Comparison of ENCODE assay signal across 16 cellular contexts in the genomic region with DNA sequence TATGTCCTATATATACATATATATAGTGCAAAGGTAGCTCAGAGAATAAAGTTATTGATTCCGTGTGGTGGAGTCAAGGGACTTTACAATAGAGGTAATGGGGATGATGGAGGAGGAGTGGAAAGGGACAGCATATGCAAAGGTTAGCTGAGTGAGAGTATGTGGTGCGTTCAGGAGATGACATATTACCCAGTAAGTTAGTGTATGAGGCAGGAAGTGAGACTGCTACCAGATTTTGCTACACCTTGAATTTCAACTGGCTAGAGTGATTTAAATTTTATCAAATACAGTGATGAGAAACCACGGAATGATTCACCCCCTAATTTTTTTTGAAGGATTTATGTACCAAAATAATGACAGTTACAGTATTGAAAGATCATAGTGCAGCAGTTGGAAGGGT. TPM values are rescaled to one million over a fixed set of nuclear protein-coding genes. Genes with fewer than 3 reads are reported as not detected.
DNase-seq lines count a peak whose midpoint lies in the region; ATAC-seq and TF ChIP-seq lines count a peak whose summit lies in the region.
"Had no signal": no experiment of that assay in that cellular context is flagged by ENCODE, and none has a peak within 500 bp of the region (broad histone marks: within the 10 kb centered on the region; RNA-seq: fewer than 3 reads in every experiment).

No MANE protein-coding gene starts in this region.

- 85% methylated on average over 3 of the region's 3 CpGs for WGBS in mammary epithelial cell (ENCODE audit: low coverage, missing lambda C conversion rate)
- 78 to 92% (median 88%) methylated on average over 3 of the region's 3 CpGs for WGBS in psoas muscle, 3 donors

- no peak for ATAC-seq in activated T-cell treated with anti-CD3 and anti-CD28 coated beads, Interleukin-2, amount 50 U/mL, for 72 hours (replicated peaks in 1 of 2)
- ATAC-seq in GM19035 (IDR thresholded peaks at IDR 0.05; ENCODE audit: unreplicated experiment) = peak; percentile 24
- no peak for ATAC-seq in PC-3
- ATAC-seq in psoas muscle = no peak
- ATAC-seq: gastrocnemius medialis, SK-N-SH treated with all-trans-retinoic acid at 6 μM for 48 hours had no signal

- in situ Hi-C loops in mammary epithelial cell (cut with MboI; ENCODE audit: low sequenced_read_pairs in 2 of 2) = no loop called here

- H3K4me2 ChIP-seq in PC-3 (ENCODE audit: low read length) (peak overlapping the region; percentile 4; the same call in 1 of the 2 replicates), mammary epithelial cell (ENCODE audit: insufficient read depth, low read depth, low read length) (no peak overlapping the region)

- peaks cover 23% of the 10 kb centered on the region for H3K4me1 ChIP-seq in PC-3 (ENCODE audit: insufficient read depth, low read length)
- H3K4me1 ChIP-seq in mammary epithelial cell (ENCODE audit: insufficient read depth, low read length) = peaks cover 15% of the 10 kb centered on the region
- H3K4me1 ChIP-seq in psoas muscle = peaks cover 11% of the 10 kb centered on the region

- H4K20me1 ChIP-seq in PC-3 (ENCODE audit: low read length) (peaks cover 23% of the 10 kb centered on the region), mammary epithelial cell (ENCODE audit: insufficient read depth, low read length) (no peaks in the 10 kb centered on the region)

- H3K4me3 ChIP-seq in PC-3 (ENCODE audit: low read length) = no peak overlapping the region
- no peak overlapping the region for H3K4me3 ChIP-seq in mammary epithelial cell (replicated peaks in 1 of 3; ENCODE audit: insufficient read depth in 1 of 3, low read depth in 2 of 3, low read length in 3 of 3)
- no peak overlapping the region for H3K4me3 ChIP-seq in psoas muscle
- H3K4me3 ChIP-seq: gastrocnemius medialis, MG63, vagina had no signal

- CTCF ChIA-PET in PC-3 (lab: Charles Lee) = no interaction called here
- CTCF ChIA-PET in mammary epithelial cell (lab: Charles Lee; ENCODE audit: low non-redundant PET) = no interaction called here

- H3K9me3 Mint-ChIP-seq in activated T-cell treated with anti-CD3 and anti-CD28 coated beads, Interleukin-2, amount 50 U/mL, for 72 hours = no peaks in the 10 kb centered on the region

- peak overlapping the region in 1 of 2 donors; percentile 42 for H3K4me3 Mint-ChIP-seq in activated T-cell treated with anti-CD3 and anti-CD28 coated beads, Interleukin-2, amount 50 U/mL, for 72 hours

- BruUV-seq in PC-3 (replicated peaks; lab: Mats Ljungman, UMichigan) (no TSS peak), mammary epithelial cell (replicated peaks; lab: Mats Ljungman, UMichigan) (no TSS peak)

- H3K27ac ChIP-seq in PC-3 (ENCODE audit: low read length) (no peak overlapping the region), mammary epithelial cell (ENCODE audit: insufficient read depth, low read depth, low read length) (no peak overlapping the region), psoas muscle (no peak overlapping the region)
- H3K27ac ChIP-seq: gastrocnemius medialis, vagina had no signal

- TF ChIP-seq CTCF in PC-3 (conservative IDR thresholded peaks at IDR 0.05; ENCODE audit: low read depth, low read length) (no peak), mammary epithelial cell (conservative IDR thresholded peaks at IDR 0.05 in 1 of 2, IDR thresholded peaks at IDR 0.05 in 1 of 2; ENCODE audit: extremely low read depth in 1 of 2, insufficient read depth in 1 of 2, low read depth in 1 of 2, low read length in 2 of 2) (no peak), psoas muscle (IDR thresholded peaks at IDR 0.05) (no peak)

- H2AFZ ChIP-seq in PC-3 (ENCODE audit: low read length) = no peak overlapping the region
- H2AFZ ChIP-seq in mammary epithelial cell (ENCODE audit: low read depth, low read length) = no peak overlapping the region

- H3K9me2 ChIP-seq in PC-3 (replicated peaks; ENCODE audit: low read length) = no peaks in the 10 kb centered on the region

- peaks cover 5% of the 10 kb centered on the region for H3K27me3 Mint-ChIP-seq in activated T-cell treated with anti-CD3 and anti-CD28 coated beads, Interleukin-2, amount 50 U/mL, for 72 hours (ENCODE audit: low read depth)

- peaks cover 1 to 4% of the 10 kb centered on the region in 2 donors for H3K36me3 Mint-ChIP-seq in activated T-cell treated with anti-CD3 and anti-CD28 coated beads, Interleukin-2, amount 50 U/mL, for 72 hours (ENCODE audit: insufficient read depth in 2 of 2)

- H3K9me3 ChIP-seq in PC-3 (ENCODE audit: low read length) (no peaks in the 10 kb centered on the region), mammary epithelial cell (replicated peaks; ENCODE audit: insufficient read depth, low read length) (no peaks in the 10 kb centered on the region), psoas muscle (no peaks in the 10 kb centered on the region)
- H3K9me3 ChIP-seq: gastrocnemius medialis, MG63, vagina had no signal

- H3K27ac Mint-ChIP-seq in activated T-cell treated with anti-CD3 and anti-CD28 coated beads, Interleukin-2, amount 50 U/mL, for 72 hours = peak overlapping the region; percentile 89

- peaks cover 64% of the 10 kb centered on the region for H3K79me2 ChIP-seq in PC-3 (ENCODE audit: low read length)
- H3K79me2 ChIP-seq in mammary epithelial cell (ENCODE audit: insufficient read depth, low read length) = peaks cover 63% of the 10 kb centered on the region

- POLR2A ChIA-PET in PC-3 (lab: Charles Lee; ENCODE audit: unreplicated experiment) = no interaction called here

- H3K27me3 ChIP-seq in PC-3 (ENCODE audit: low read length) (no peaks in the 10 kb centered on the region), mammary epithelial cell (ENCODE audit: insufficient read depth, low read length) (no peaks in the 10 kb centered on the region), psoas muscle (ENCODE audit: insufficient read depth in 3 of 3, low read length in 2 of 3) (no peaks in the 10 kb centered on the region)
- H3K27me3 ChIP-seq: gastrocnemius medialis, MG63, vagina had no signal

- dilution Hi-C loops in mammary epithelial cell (cut with HindIII; ENCODE audit: low sequenced_read_pairs) = no loop called here

- no peaks in the 10 kb centered on the region for H3F3A ChIP-seq in PC-3 (ENCODE audit: low read length, unreplicated experiment)

- intact Hi-C loops in PC-3 (cut with micrococcal nuclease) = no loop called here
- intact Hi-C loops in mammary epithelial cell (cut with micrococcal nuclease) = no loop called here
- intact Hi-C loops in psoas muscle (cut with DNase I) = loop anchor here in 1 of 2 donors (10.0 kb wide), 1 partner anchor 551 kb away; no protein-coding TSS in a partner anchor

- peaks cover 50% of the 10 kb centered on the region for H3K4me1 Mint-ChIP-seq in activated T-cell treated with anti-CD3 and anti-CD28 coated beads, Interleukin-2, amount 50 U/mL, for 72 hours (ENCODE audit: low read depth)

- no peak for DNase-seq in activated T-cell treated with anti-CD3 and anti-CD28 coated beads, Interleukin-2, amount 50 U/mL, for 72 hours
- DNase-seq in activated T-cell treated with anti-CD3 and anti-CD28 coated beads for 4 hours (no peak), PC-3 (peak; percentile 36), mammary epithelial cell (peak; percentile 4), putamen (ENCODE audit: low spot score) (no peak), psoas muscle (no peak)
- DNase-seq in stimulated activated naive CD4-positive, alpha-beta T cell (lab: John Stamatoyannopoulos, UW) = no peak
- DNase-seq: ACHN, gastrocnemius medialis, MG63, NCI-H187 treated with DMSO at 0.1 percent for 48 hours, NCI-H446 treated with DMSO at 0.1 percent for 48 hours, posterior cingulate gyrus had no signal

- peaks cover 9% of the 10 kb centered on the region; the same call in 1 of the 2 replicates for H3K36me3 ChIP-seq in PC-3 (ENCODE audit: low read depth, low read length)
- H3K36me3 ChIP-seq in mammary epithelial cell (ENCODE audit: insufficient read depth, low read length) = peaks cover 10% of the 10 kb centered on the region
- peaks cover 2 to 12% of the 10 kb centered on the region in 2 donors for H3K36me3 ChIP-seq in psoas muscle (ENCODE audit: insufficient read depth in 1 of 2, low read depth in 1 of 2)

- H3K9ac ChIP-seq in PC-3 (ENCODE audit: low read length) (no peak overlapping the region), mammary epithelial cell (ENCODE audit: insufficient read depth, low read length) (no peak overlapping the region)

RNA-seq across cellular contexts. Expression of a gene that starts 2.8 kb away (rescaled TPM):
- total RNA-seq in activated T-cell treated with anti-CD3 and anti-CD28 coated beads, Interleukin-2, amount 50 U/mL, for 72 hours = 10 to 100 TPM; 77.5 to 79.2 TPM
- total RNA-seq in PC-3 (2014; rRNA removed) (102 and 105 TPM in 2 replicates), mammary epithelial cell (10 to 100 TPM; 41.5 to 59.4 TPM), psoas muscle (10 to 100 TPM; 10.2 to 12.6 (median 11.0) TPM)
- polyA plus RNA-seq in mammary epithelial cell (68.7 TPM), psoas muscle (10 to 100 TPM; 13.5 to 22.5 (median 14.9) TPM)
- polyA minus RNA-seq in mammary epithelial cell = 83.4 TPM

RNA-seq across cellular contexts. Expression of a gene that starts 38.9 kb away (rescaled TPM):
- total RNA-seq in activated T-cell treated with anti-CD3 and anti-CD28 coated beads, Interleukin-2, amount 50 U/mL, for 72 hours = 10 to 100 TPM; 39.7 to 47.2 TPM
- 68.0 and 77.0 TPM in 2 replicates for total RNA-seq in PC-3 (2014; rRNA removed)
- 10 to 100 TPM; 29.3 to 45.1 TPM for total RNA-seq in mammary epithelial cell
- polyA plus RNA-seq in mammary epithelial cell = 33.3 TPM
- 18.9 TPM for polyA minus RNA-seq in mammary epithelial cell
- 10 to 100 TPM; 29.4 to 62.6 (median 38.8) TPM for total RNA-seq in psoas muscle
- polyA plus RNA-seq in psoas muscle = 100 to 1,000 TPM in 1 of 3 donors, 10 to 100 TPM in 2; 63.2 to 108 (median 87.5) TPM

RNA-seq across cellular contexts. Expression of a gene that starts 39.1 kb away (rescaled TPM):
- 100 to 1,000 TPM; 114 to 133 TPM for total RNA-seq in activated T-cell treated with anti-CD3 and anti-CD28 coated beads, Interleukin-2, amount 50 U/mL, for 72 hours
- total RNA-seq in PC-3 (2014; rRNA removed) (125 and 126 TPM in 2 replicates), mammary epithelial cell (10 to 100 TPM; 75.3 to 75.8 TPM), psoas muscle (100 to 1,000 TPM; 161 to 233 (median 206) TPM)
- polyA plus RNA-seq in mammary epithelial cell (22.6 TPM), psoas muscle (100 to 1,000 TPM; 147 to 261 (median 181) TPM)
- 15.2 TPM for polyA minus RNA-seq in mammary epithelial cell

Comparison
In these comparisons a context has a peak if more than half of its experiments do, and no peak if none do; other contexts are left out.
1. DNase-seq: peak in PC-3 (single experiment) and mammary epithelial cell (single experiment); none in activated T-cell treated with anti-CD3 and anti-CD28 coated beads, Interleukin-2, amount 50 U/mL, for 72 hours (0 of 2), activated T-cell treated with anti-CD3 and anti-CD28 coated beads for 4 hours (single experiment), putamen (single experiment), psoas muscle (0 of 2) and stimulated activated naive CD4-positive, alpha-beta T cell (0 of 6).